11 cellular contexts compared by ENCODE assay signal in genomic region chr15:80251505-80252280, GRCh38. TPM values are rescaled to one million over a fixed set of nuclear protein-coding genes. Genes with fewer than 3 reads are reported as not detected.
A peak's percentile ranks its signal among the peaks of the same experiment; 100 is the strongest.
DNase-seq lines count a peak whose midpoint lies in the region; ATAC-seq and FAIRE-seq lines count a peak whose summit lies in the region.
"Had no signal": no experiment of that assay in that cellular context is flagged by ENCODE, and none has a peak within 500 bp of the region (broad histone marks: within the 10 kb centered on the region; RNA-seq: fewer than 3 reads in every experiment).

Gene CTXND1, minus strand, starts transcription at chr15:80252213. Its CDS starts 50,264 bp downstream, at chr15:80201949.

- intact Hi-C loops in sciatic nerve (cut with DNase I), result no loop called here

- H3K27ac ChIP-seq in duodenal mucosa (ENCODE audit: low read depth, low read length), result no peak within 1 kb of the TSS

- peak within 1 kb of the TSS; percentile 20 to 38 for H3K4me3 ChIP-seq in duodenal mucosa (ENCODE audit: low read depth in 1 of 2, low read length in 2 of 2)

- DNase-seq in activated T-cell treated with anti-CD3 and anti-CD28 coated beads, Interleukin-2, amount 50 U/mL, for 1 hour, result peak; percentile 16
- DNase-seq in activated T-cell treated with anti-CD3 and anti-CD28 coated beads for 4 hours (no peak), midbrain (lab: John Stamatoyannopoulos, UW) (peak; percentile 53), urothelium cell line (ENCODE audit: low spot score) (peak; percentile 48), sciatic nerve (ENCODE audit: low spot score) (no peak)
- DNase-seq: activated CD4-positive, alpha-beta T cell treated with anti-CD3 and anti-CD28 coated beads, Interleukin-2, amount 50 U/mL, for 1 hour; COR-L47 had no signal

- H3K36me3 ChIP-seq in duodenal mucosa (ENCODE audit: control insufficient read depth in 1 of 2, insufficient read depth in 2 of 2, low read length in 2 of 2), result no peaks in the 10 kb centered on the region

- peaks cover 50 to 56% of the 10 kb centered on the region in 2 donors for H3K27me3 ChIP-seq in duodenal mucosa (ENCODE audit: control insufficient read depth in 1 of 2, insufficient read depth in 2 of 2, low read length in 2 of 2)

- FAIRE-seq in urothelium cell line (lab: Jason Lieb, UNC), result no peak

- no peaks in the 10 kb centered on the region for H3K9me3 ChIP-seq in duodenal mucosa (ENCODE audit: control insufficient read depth in 1 of 2, low read length in 2 of 2)

- no peaks in the 10 kb centered on the region for H3K4me1 ChIP-seq in duodenal mucosa (ENCODE audit: control insufficient read depth in 1 of 2, insufficient read depth in 2 of 2, low read length in 2 of 2)

- ATAC-seq in GM18870 (IDR thresholded peaks at IDR 0.05; ENCODE audit: unreplicated experiment), result no peak
- ATAC-seq in sciatic nerve, result no peak
- ATAC-seq in GM18861 (IDR thresholded peaks at IDR 0.05; ENCODE audit: unreplicated experiment), result no peak
- ATAC-seq: left colon had no signal

- H3K9ac ChIP-seq in duodenal mucosa (ENCODE audit: low read depth in 1 of 2, low read length in 2 of 2), result no peak within 1 kb of the TSS

RNA-seq across cellular contexts. Expression of gene CTXND1, which starts in this region (rescaled TPM):
- 6.3 TPM for total RNA-seq in sciatic nerve

Comparison
In these comparisons a context has a peak if more than half of its experiments do, and no peak if none do; other contexts are left out.
1. DNase-seq: peak in activated T-cell treated with anti-CD3 and anti-CD28 coated beads, Interleukin-2, amount 50 U/mL, for 1 hour (single experiment), midbrain (single experiment) and urothelium cell line (single experiment); none in activated T-cell treated with anti-CD3 and anti-CD28 coated beads for 4 hours (single experiment) and sciatic nerve (single experiment).